ENCODE assay signal across 12 cellular contexts in the genomic region with DNA sequence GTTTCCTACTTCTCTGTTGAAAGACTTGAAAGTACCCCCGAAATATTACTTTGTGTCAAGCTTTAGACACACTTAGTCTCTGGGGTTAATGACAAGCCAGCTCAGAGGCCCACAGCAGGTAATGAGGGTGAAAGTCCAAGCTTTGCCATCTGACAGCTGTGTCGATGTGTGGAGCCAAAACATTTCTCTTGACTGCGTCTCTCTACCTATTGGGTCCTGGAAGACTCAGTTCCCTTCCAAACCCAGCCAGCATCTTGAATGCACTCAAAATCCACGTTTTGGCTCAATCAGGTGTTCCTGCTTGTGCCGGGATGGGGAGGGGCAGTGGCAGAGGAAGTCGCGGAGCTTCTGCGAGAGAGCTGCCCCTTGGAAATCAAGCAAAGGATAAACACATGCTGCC. TPM values are rescaled to one million over a fixed set of nuclear protein-coding genes. Genes with fewer than 3 reads are reported as not detected.
DNase-seq lines count a peak whose midpoint lies in the region; ATAC-seq and TF ChIP-seq lines count a peak whose summit lies in the region.
"Had no signal": no experiment of that assay in that cellular context is flagged by ENCODE, and none has a peak within 500 bp of the region (broad histone marks: within the 10 kb centered on the region; RNA-seq: fewer than 3 reads in every experiment).

No MANE protein-coding gene starts in this region.

- peaks cover 8 to 93% (median 47%) of the 10 kb centered on the region in 6 donors for H3K4me1 ChIP-seq in spleen

- POLR2A ChIA-PET in activated CD4-positive, alpha-beta T cell treated with anti-CD3 and anti-CD28 coated beads, Interleukin-2, amount 10 ng/mL, durations not matched to agents 7 days and 5 days (lab: Charles Lee), result interaction anchor here (0.7 kb wide), 1 partner anchor 374 kb away, joined by 3 read pairs; no protein-coding TSS in a partner anchor
- POLR2A ChIA-PET in activated CD4-positive, alpha-beta T cell treated with anti-CD3 and anti-CD28 coated beads for 36 hours (lab: Charles Lee), result no interaction called here

- TF ChIP-seq POLR2A in spleen (IDR thresholded peaks at IDR 0.05), result no peak

- peaks cover 13% of the 10 kb centered on the region for H3K27me3 Mint-ChIP-seq in activated CD4-positive, alpha-beta T cell treated with anti-CD3 and anti-CD28 coated beads, Interleukin-2, amount 10 ng/mL, durations not matched to agents 7 days and 5 days
- H3K27me3 Mint-ChIP-seq in activated CD4-positive, alpha-beta T cell treated with anti-CD3 and anti-CD28 coated beads for 36 hours, result peaks cover 21% of the 10 kb centered on the region

- WGBS in spleen, 5 donors, result 43 to 52% (median 46%) methylated on average over 8 of the region's 8 CpGs

- no peaks in the 10 kb centered on the region for H3K9me3 ChIP-seq in spleen

- CTCF ChIA-PET in activated CD4-positive, alpha-beta T cell treated with anti-CD3 and anti-CD28 coated beads, Interleukin-2, amount 10 ng/mL, durations not matched to agents 7 days and 5 days (lab: Charles Lee), result interaction anchor here (0.8 to 2.3 kb wide), 3 partner anchors 9 to 22 kb away, joined by 3 to 9 read pairs (median 5); no protein-coding TSS in a partner anchor
- CTCF ChIA-PET in activated CD4-positive, alpha-beta T cell treated with anti-CD3 and anti-CD28 coated beads for 36 hours (lab: Charles Lee), result interaction anchor here (0.9 to 1.3 kb wide), 4 partner anchors 10 to 50 kb away, joined by 3 to 4 read pairs (median 3); no protein-coding TSS in a partner anchor

- no peak overlapping the region for H3K27ac Mint-ChIP-seq in activated CD4-positive, alpha-beta T cell treated with anti-CD3 and anti-CD28 coated beads, Interleukin-2, amount 10 ng/mL, durations not matched to agents 7 days and 5 days
- no peak overlapping the region for H3K27ac Mint-ChIP-seq in activated CD4-positive, alpha-beta T cell treated with anti-CD3 and anti-CD28 coated beads for 36 hours

- TF ChIP-seq CTCF in spleen (IDR thresholded peaks at IDR 0.05 in 8 of 11, conservative IDR thresholded peaks at IDR 0.05 in 3 of 11), result no peak

- intact Hi-C loops in activated CD4-positive, alpha-beta T cell treated with anti-CD3 and anti-CD28 coated beads for 36 hours (cut with DNase I, micrococcal nuclease), result loop anchor here in 1 of 2 experiments (2.0 kb wide), 1 partner anchor 17 kb away; no protein-coding TSS in a partner anchor
- intact Hi-C loops in left colon (cut with DNase I, micrococcal nuclease) (no loop called here), spleen (cut with DNase I; ENCODE audit: low total_unique reads) (no loop called here)

- peaks cover 38% of the 10 kb centered on the region for H3K4me1 Mint-ChIP-seq in activated CD4-positive, alpha-beta T cell treated with anti-CD3 and anti-CD28 coated beads, Interleukin-2, amount 10 ng/mL, durations not matched to agents 7 days and 5 days
- H3K4me1 Mint-ChIP-seq in activated CD4-positive, alpha-beta T cell treated with anti-CD3 and anti-CD28 coated beads for 36 hours, result peaks cover 15% of the 10 kb centered on the region

- H3K4me3 Mint-ChIP-seq in activated CD4-positive, alpha-beta T cell treated with anti-CD3 and anti-CD28 coated beads, Interleukin-2, amount 10 ng/mL, durations not matched to agents 7 days and 5 days, result peak overlapping the region; percentile 32
- H3K4me3 Mint-ChIP-seq in activated CD4-positive, alpha-beta T cell treated with anti-CD3 and anti-CD28 coated beads for 36 hours, result no peak overlapping the region

- H3K36me3 Mint-ChIP-seq in activated CD4-positive, alpha-beta T cell treated with anti-CD3 and anti-CD28 coated beads, Interleukin-2, amount 10 ng/mL, durations not matched to agents 7 days and 5 days (ENCODE audit: low read depth), result peaks cover 29% of the 10 kb centered on the region
- no peaks in the 10 kb centered on the region for H3K36me3 Mint-ChIP-seq in activated CD4-positive, alpha-beta T cell treated with anti-CD3 and anti-CD28 coated beads for 36 hours (ENCODE audit: low read depth)

- peak overlapping the region in 6 of 8 donors; percentile 1 to 90 (median 82) for H3K4me3 ChIP-seq in spleen

- peaks cover 0 to 9% (median 0%) of the 10 kb centered on the region in 6 donors for H3K36me3 ChIP-seq in spleen

- no peaks in the 10 kb centered on the region for H3K9me3 Mint-ChIP-seq in activated CD4-positive, alpha-beta T cell treated with anti-CD3 and anti-CD28 coated beads, Interleukin-2, amount 10 ng/mL, durations not matched to agents 7 days and 5 days
- no peaks in the 10 kb centered on the region for H3K9me3 Mint-ChIP-seq in activated CD4-positive, alpha-beta T cell treated with anti-CD3 and anti-CD28 coated beads for 36 hours (ENCODE audit: low read depth)

- H3K27ac ChIP-seq in spleen, result peak overlapping the region in 4 of 8 donors; percentile 93 to 96 (median 93)
- H3K27ac ChIP-seq: RWPE1 had no signal

- no peak for DNase-seq in activated CD4-positive, alpha-beta T cell treated with anti-CD3 and anti-CD28 coated beads, Interleukin-2, amount 10 ng/mL, durations not matched to agents 7 days and 5 days
- no peak for DNase-seq in activated CD4-positive, alpha-beta T cell treated with anti-CD3 and anti-CD28 coated beads for 36 hours
- peak; percentile 89 for DNase-seq in NCI-H69 (lab: John Stamatoyannopoulos, UW)
- DNase-seq in left colon, result peak; percentile 38 to 58
- no peak for DNase-seq in spleen
- DNase-seq: activated CD4-positive, CD25-positive, alpha-beta regulatory T cell; AML-193; dermis blood vessel endothelial cell had no signal

- ATAC-seq in activated CD4-positive, alpha-beta T cell treated with anti-CD3 and anti-CD28 coated beads for 36 hours, result no peak
- peak; percentile 77 for ATAC-seq in left colon
- ATAC-seq in GM21717 (IDR thresholded peaks at IDR 0.05; ENCODE audit: unreplicated experiment), result no peak
- ATAC-seq in HG02973 (IDR thresholded peaks at IDR 0.05; ENCODE audit: unreplicated experiment), result no peak
- ATAC-seq in GM19467 (IDR thresholded peaks at IDR 0.05; ENCODE audit: unreplicated experiment), result no peak

- peaks cover 0 to 32% (median 4%) of the 10 kb centered on the region in 7 donors for H3K27me3 ChIP-seq in spleen (replicated peaks in 1 of 7)

RNA-seq across cellular contexts. Expression of gene PLXNC1, which starts 3.2 kb away (rescaled TPM):
- total RNA-seq in activated CD4-positive, alpha-beta T cell treated with anti-CD3 and anti-CD28 coated beads, Interleukin-2, amount 10 ng/mL, durations not matched to agents 7 days and 5 days, result 10 to 100 TPM; 27.4 to 29.7 TPM
- 1 to 10 TPM; 5.3 TPM for total RNA-seq in activated CD4-positive, alpha-beta T cell treated with anti-CD3 and anti-CD28 coated beads for 36 hours
- 10 to 100 TPM in 1 of 2 donors, 1 to 10 TPM in 1; 7.4 to 11.2 TPM for total RNA-seq in left colon
- total RNA-seq in spleen, result 100 to 1,000 TPM in 3 of 7 donors, 10 to 100 TPM in 4; 47.3 to 138 (median 82.8) TPM
- 10 to 100 TPM in 1 of 3 donors, 1 to 10 TPM in 2; 6.8 to 11.7 (median 8.5) TPM for polyA plus RNA-seq in spleen

Comparison
In these comparisons a context has a peak if more than half of its experiments do, and no peak if none do; other contexts are left out.
1. DNase-seq: peak in NCI-H69 (single experiment) and left colon (2 of 2); none in activated CD4-positive, alpha-beta T cell treated with anti-CD3 and anti-CD28 coated beads, Interleukin-2, amount 10 ng/mL, durations not matched to agents 7 days and 5 days (single experiment), activated CD4-positive, alpha-beta T cell treated with anti-CD3 and anti-CD28 coated beads for 36 hours (single experiment) and spleen (single experiment).